ENCODE assay signal across 30 cellular contexts in genomic region chr6:5152417-5152816, GRCh38.
DNase-seq lines count a peak whose midpoint lies in the region; ATAC-seq, FAIRE-seq and TF ChIP-seq lines count a peak whose summit lies in the region.
"Had no signal": no experiment of that assay in that cellular context is flagged by ENCODE, and none has a peak within 500 bp of the region (broad histone marks: within the 10 kb centered on the region; RNA-seq: fewer than 3 reads in every experiment).

No MANE protein-coding gene starts in this region.

- no peak overlapping the region for H3K23ac ChIP-seq in H1 (ENCODE audit: insufficient read length)

- H2AK5ac ChIP-seq in H1 (ENCODE audit: low read depth, low read length), result no peak overlapping the region; the same call in 1 of the 2 replicates

- no peak overlapping the region for H4K5ac ChIP-seq in H1 (ENCODE audit: insufficient read length, low read depth, low read length)

- H4K20me1 ChIP-seq in GM23248 (ENCODE audit: insufficient read depth) (no peaks in the 10 kb centered on the region), H1 (replicated peaks in 1 of 2; ENCODE audit: control insufficient read depth in 1 of 2, insufficient read depth in 2 of 2, low read length in 2 of 2) (peaks cover 0 to 14% of the 10 kb centered on the region in 2 experiments)

- 0 out of 2 replicates have a peak overlapping the region, but pooled peaks have one; percentile 7 for H2BK5ac ChIP-seq in H1 (ENCODE audit: low read depth, low read length)

- TF ChIP-seq RAD21 in A549 (conservative IDR thresholded peaks at IDR 0.05 in 1 of 2, IDR thresholded peaks at IDR 0.05 in 1 of 2) (no peak), H1 (IDR thresholded peaks at IDR 0.05 in 1 of 2, conservative IDR thresholded peaks at IDR 0.05 in 1 of 2; ENCODE audit: low read depth in 2 of 2, low read length in 2 of 2) (no peak)

- peak overlapping the region; percentile 23; the same call in 1 of the 3 replicates for H3K4me2 ChIP-seq in A549
- H3K4me2 ChIP-seq in GM23248 (ENCODE audit: unreplicated experiment), result peak overlapping the region; percentile 86
- no peak overlapping the region for H3K4me2 ChIP-seq in H1 (ENCODE audit: insufficient read depth in 1 of 2, low read depth in 2 of 2, low read length in 2 of 2)

- H3K9me3 ChIP-seq in A549 (no peaks in the 10 kb centered on the region), GM23248 (ENCODE audit: low read depth) (no peaks in the 10 kb centered on the region), H1 (ENCODE audit: insufficient read depth in 2 of 2, low read depth in 1 of 2, low read length in 1 of 2) (no peaks in the 10 kb centered on the region)
- H3K9me3 ChIP-seq: breast epithelium, colonic mucosa, esophagus muscularis mucosa, gastrocnemius medialis, thoracic aorta, uterus had no signal

- no peak overlapping the region for H3K4ac ChIP-seq in H1 (replicated peaks; ENCODE audit: insufficient read length, low read depth, low read length)

- H3K9me2 ChIP-seq in GM23248 (ENCODE audit: insufficient read depth), result no peaks in the 10 kb centered on the region

- H3K27me3 ChIP-seq in GM23248 (replicated peaks; ENCODE audit: insufficient read depth) (no peaks in the 10 kb centered on the region), H1 (replicated peaks in 1 of 4; ENCODE audit: control insufficient read depth in 3 of 4, extremely low read depth in 1 of 4, insufficient read depth in 3 of 4, low read length in 3 of 4) (no peaks in the 10 kb centered on the region)
- H3K27me3 ChIP-seq: breast epithelium, colonic mucosa, esophagus muscularis mucosa, gastrocnemius medialis, uterus had no signal

- ATAC-seq in A549 (no peak), SK-N-SH treated with all-trans-retinoic acid at 6 μM for 48 hours (peak; percentile 69), GM21360 (IDR thresholded peaks at IDR 0.05; ENCODE audit: unreplicated experiment) (no peak), HG03196 (IDR thresholded peaks at IDR 0.05; ENCODE audit: unreplicated experiment) (no peak)
- ATAC-seq: activated CD8-positive, alpha-beta T cell treated with anti-CD3 and anti-CD28 coated beads, Interleukin-2, amount 10 ng/mL, durations not matched to agents 7 days and 5 days; activated naive CD8-positive, alpha-beta T cell treated with anti-CD3 and anti-CD28 coated beads, Interleukin-2, amount 50 U/mL, for 24 hours; effector memory CD8-positive, alpha-beta T cell; gastrocnemius medialis; HCT116; K562; right cardiac atrium had no signal

- H3K56ac ChIP-seq in H1 (replicated peaks; ENCODE audit: insufficient read length, low read depth, low read length), result no peak overlapping the region

- H2BK120ac ChIP-seq in H1 (replicated peaks; ENCODE audit: low read depth, low read length), result no peak overlapping the region

- H3F3A ChIP-seq in GM23248 (ENCODE audit: insufficient read depth), result peaks cover 21% of the 10 kb centered on the region

- no peak overlapping the region for H4K91ac ChIP-seq in H1 (replicated peaks; ENCODE audit: insufficient read length, low read length)

- TF ChIP-seq POLR2A in A549 (IDR thresholded peaks at IDR 0.05; ENCODE audit: low read length), result no peak
- no peak for TF ChIP-seq POLR2A in H1 (IDR thresholded peaks at IDR 0.05; ENCODE audit: control extremely low read depth in 1 of 2, low read depth in 2 of 2, low read length in 2 of 2)

- H3K36me3 ChIP-seq in GM23248 (ENCODE audit: low read depth), result no peaks in the 10 kb centered on the region
- no peaks in the 10 kb centered on the region for H3K36me3 ChIP-seq in H1 (ENCODE audit: control insufficient read depth in 2 of 4, insufficient read depth in 4 of 4, low read length in 3 of 4)
- H3K36me3 ChIP-seq: breast epithelium, colonic mucosa, esophagus muscularis mucosa, gastrocnemius medialis, thoracic aorta, uterus had no signal

- H3K4me3 ChIP-seq in A549 (no peak overlapping the region), GM23248 (peak overlapping the region; percentile 56), H1 (ENCODE audit: extremely low read depth in 1 of 4, insufficient read depth in 2 of 4, low read depth in 3 of 4, low read length in 4 of 4) (no peak overlapping the region)
- H3K4me3 ChIP-seq: breast epithelium, colonic mucosa, esophagus muscularis mucosa, gastrocnemius medialis, K562, thoracic aorta, uterus had no signal

- no peak overlapping the region for H3K27ac ChIP-seq in A549
- peak overlapping the region; percentile 93 for H3K27ac ChIP-seq in GM23248
- H3K27ac ChIP-seq in H1 (ENCODE audit: low read depth, low read length), result no peak overlapping the region
- H3K27ac ChIP-seq: breast epithelium, colonic mucosa, esophagus muscularis mucosa, gastrocnemius medialis, thoracic aorta, uterus had no signal

- H2AFZ ChIP-seq in GM23248, result peak overlapping the region; percentile 68
- H2AFZ ChIP-seq in H1 (ENCODE audit: low read length), result no peak overlapping the region

- WGBS in A549 (ENCODE audit: missing lambda C conversion rate), result 80% methylated on average over 7 of the region's 8 CpGs
- WGBS in GM23248 (ENCODE audit: low coverage in 1 of 2, low lambda C conversion rate in 2 of 2, missing lambda C conversion rate in 2 of 2), 2 experiments, result 24% methylated on average over 8 of the region's 8 CpGs
- WGBS in H1 (ENCODE audit: extremely low coverage in 1 of 2, insufficient coverage in 1 of 2, insufficient read length in 1 of 2, insufficient replicate concordance in 2 of 2, low coverage in 1 of 2, low lambda C conversion rate in 2 of 2, missing lambda C conversion rate in 1 of 2), 2 experiments, result 94% methylated on average over 8 of the region's 8 CpGs; no CpG with 5 or more reads in 1 of the 2 experiments

- H4K8ac ChIP-seq in H1 (ENCODE audit: extremely low read depth, insufficient read depth, low read length), result no peak overlapping the region

- H3K4me1 ChIP-seq in A549 (peaks cover 4% of the 10 kb centered on the region; the same call in 1 of the 3 replicates), GM23248 (ENCODE audit: insufficient read depth) (peaks cover 22% of the 10 kb centered on the region), H1 (replicated peaks in 1 of 4; ENCODE audit: control insufficient read depth in 3 of 4, insufficient read depth in 4 of 4, low read length in 3 of 4) (no peaks in the 10 kb centered on the region)
- H3K4me1 ChIP-seq: breast epithelium, colonic mucosa, esophagus muscularis mucosa, gastrocnemius medialis, uterus had no signal

- TF ChIP-seq CTCF in A549 (IDR thresholded peaks at IDR 0.05) (no peak), H1 (IDR thresholded peaks at IDR 0.05; ENCODE audit: control extremely low read depth in 1 of 3, insufficient read depth in 1 of 3, low read depth in 1 of 3, low read length in 3 of 3) (no peak)

- H3K79me1 ChIP-seq in H1 (ENCODE audit: low read depth, low read length), result no peaks in the 10 kb centered on the region

- POLR2A ChIA-PET in A549 (lab: Yijun Ruan, JAX) (no interaction called here), H1 (lab: Charles Lee; ENCODE audit: partially characterized antibody) (interaction anchor here (1.5 kb wide), 1 partner anchor 9 kb away, joined by 3 read pairs; no protein-coding TSS in a partner anchor)

- H3K14ac ChIP-seq in H1 (ENCODE audit: insufficient read length), result no peak overlapping the region

- H3K79me2 ChIP-seq in GM23248 (ENCODE audit: insufficient read depth) (0 out of 2 replicates have a peak, but pooled peaks cover 4% of the 10 kb centered on the region), H1 (ENCODE audit: control insufficient read depth in 1 of 2, insufficient read depth in 2 of 2, low read length in 2 of 2) (no peaks in the 10 kb centered on the region)

- H3K9ac ChIP-seq in GM23248 (peak overlapping the region; percentile 76), H1 (replicated peaks in 1 of 4; ENCODE audit: extremely low read depth in 1 of 4, low read depth in 3 of 4, low read length in 3 of 4) (no peak overlapping the region; a peak in 1 of 7 replicates)

- H2BK12ac ChIP-seq in H1 (ENCODE audit: low read depth, low read length), result no peak overlapping the region

- no peak overlapping the region for H3K18ac ChIP-seq in H1 (ENCODE audit: extremely low read depth, low read length)

- in situ Hi-C loops in GM23248 (cut with MboI), result no loop called here

- CTCF ChIA-PET in A549 (lab: Yijun Ruan, JAX), result interaction anchor here (2.0 to 4.0 kb wide), 2 partner anchors 9 to 227 kb away, joined by 7 to 18 read pairs; no protein-coding TSS in a partner anchor
- CTCF ChIA-PET in H1 (lab: Charles Lee; ENCODE audit: partially characterized antibody), result interaction anchor here (0.7 to 14.2 kb wide), 5 partner anchors 9 to 228 kb away, joined by 3 to 256 read pairs (median 3); no protein-coding TSS in a partner anchor

- TF ChIP-seq EP300 in A549 (IDR thresholded peaks at IDR 0.05) (no peak), H1 (IDR thresholded peaks at IDR 0.05; ENCODE audit: borderline replicate concordance in 1 of 2, low read depth in 2 of 2, low read length in 2 of 2) (no peak)

- no peak overlapping the region for H2BK15ac ChIP-seq in H1 (ENCODE audit: low read length)

- DNase-seq in A549 (ENCODE audit: low read depth in 1 of 2, low spot score in 1 of 2) (no peak), GM23248 (no peak), H1 (ENCODE audit: low read depth in 1 of 2, low spot score in 2 of 2) (no peak), mucosa of gallbladder (ENCODE audit: low spot score) (no peak), iPS-NIHi11 (ENCODE audit: low spot score) (no peak)
- DNase-seq: activated CD4-positive, CD25-positive, alpha-beta regulatory T cell treated with anti-CD3 and anti-CD28 coated beads, Interleukin-2, amount 50 U/mL, for 72 hours; activated CD8-positive, alpha-beta T cell treated with anti-CD3 and anti-CD28 coated beads, Interleukin-2, amount 10 ng/mL, durations not matched to agents 7 days and 5 days; activated effector memory CD4-positive, alpha-beta T cell treated with anti-CD3 and anti-CD28 coated beads, Interleukin-2, amount 50 U/mL, for 16 hours; activated naive CD8-positive, alpha-beta T cell treated with anti-CD3 and anti-CD28 coated beads, Interleukin-2, amount 50 U/mL, for 24 hours; activated T-cell treated with anti-CD3 and anti-CD28 coated beads for 4 hours; colonic mucosa; effector memory CD8-positive, alpha-beta T cell; gastrocnemius medialis; NCI-H526 treated with DMSO at 0.1 percent for 48 hours; right cardiac atrium; RPMI8226; stimulated activated CD4-positive, alpha-beta T cell treated with anti-CD3 and anti-CD28 coated beads, Interleukin-12 subunit alpha, Interleukin-12 subunit beta, amount 100 ng/mL, for 4 hours; stimulated activated CD4-positive, alpha-beta T cell treated with anti-CD3 and anti-CD28 coated beads, Interleukin-4, amount 100 ng/mL, for 4 hours; stimulated activated naive CD4-positive, alpha-beta T cell treated with Interleukin-2 at 50 U/mL for 16 hours; uterus had no signal

- no peak overlapping the region for H2BK20ac ChIP-seq in H1 (ENCODE audit: low read length)

- FAIRE-seq in A549 (lab: Jason Lieb, UNC) (no peak), H1 (lab: Jason Lieb, UNC) (no peak)
- FAIRE-seq: A204.1, D721Med, K562 had no signal

- no peaks in the 10 kb centered on the region for H3K23me2 ChIP-seq in H1 (ENCODE audit: low read depth, low read length)

TF ChIP-seq in A549, 52 proteins besides CTCF, POLR2A, EP300 and RAD21 (continues in another document):
- TF ChIP-seq NPAS2 (CRISPR knock-in tag; IDR thresholded peaks at IDR 0.05; ENCODE audit: borderline replicate concordance), result no peak

TF ChIP-seq in SK-N-SH treated with all-trans-retinoic acid at 6 μM for 48 hours, 23 proteins besides CTCF, POLR2A, EP300 and RAD21 (continues in another document):
- TF ChIP-seq PPARA (CRISPR knock-in tag; IDR thresholded peaks at IDR 0.05; ENCODE audit: borderline replicate concordance), result no peak

TF ChIP-seq in H1, 55 proteins besides CTCF, POLR2A, EP300 and RAD21 (continues in another document):
- no peak for TF ChIP-seq MAFK (IDR thresholded peaks at IDR 0.05; ENCODE audit: low read depth, low read length)

Comparison
In these comparisons a context has a peak if more than half of its experiments do, and no peak if none do; other contexts are left out.
1. H3K4me2 ChIP-seq: peak in A549 (single experiment) and GM23248 (single experiment); none in H1 (0 of 2).